Comparison of ENCODE assay signal across 1 cellular context in the genomic region with DNA sequence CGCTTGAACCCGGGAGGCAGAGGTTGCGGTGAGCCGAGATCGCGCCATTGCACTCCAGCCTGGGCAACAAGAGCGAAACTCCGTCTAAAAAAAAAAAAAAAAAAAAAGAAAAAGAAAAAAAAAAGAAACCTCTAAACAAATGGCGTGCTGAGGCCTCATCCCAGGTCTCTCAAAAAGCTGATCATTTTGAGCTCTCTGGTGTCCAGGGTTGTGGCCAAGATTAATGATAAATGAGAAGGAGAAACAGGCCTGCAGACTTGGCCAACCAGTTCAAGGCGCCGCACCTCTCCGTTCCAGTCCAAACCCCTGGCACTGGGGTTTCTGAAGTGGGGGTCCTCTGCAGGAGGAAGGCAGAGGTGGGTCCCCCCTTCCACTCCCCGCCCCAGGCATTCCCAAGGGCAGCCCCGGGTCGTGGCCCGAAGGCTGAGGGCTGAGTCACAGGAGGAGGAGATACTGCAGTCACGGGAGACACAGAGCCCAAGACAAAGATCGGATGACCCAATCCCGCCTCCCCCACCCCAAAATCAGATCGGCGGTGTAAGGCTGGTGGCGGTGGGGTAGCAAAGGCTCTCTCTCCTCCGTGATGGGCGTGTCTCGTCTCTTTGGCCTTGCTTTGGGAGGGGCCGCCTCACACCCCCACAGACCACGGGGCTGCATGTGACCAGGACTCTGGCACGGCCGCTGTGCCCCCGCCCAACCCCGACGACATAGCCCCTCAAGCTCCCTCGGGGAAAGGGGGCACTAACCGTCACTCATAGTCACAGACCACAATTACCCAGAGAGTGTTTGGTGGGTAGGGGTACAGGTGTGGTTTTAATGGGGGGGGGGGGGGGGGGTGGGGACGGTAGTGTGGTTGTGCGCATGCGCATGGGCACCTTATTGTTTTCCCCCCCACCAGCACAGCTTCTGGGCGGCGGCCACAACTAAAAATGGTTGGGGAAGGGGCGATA.
TF ChIP-seq lines count a peak whose summit lies in the region.

No MANE protein-coding gene starts in this region.

TF ChIP-seq in WTC11, 78 proteins besides CTCF, POLR2A, EP300 and RAD21 (continued from another document):
- TF ChIP-seq, protein P1, sequence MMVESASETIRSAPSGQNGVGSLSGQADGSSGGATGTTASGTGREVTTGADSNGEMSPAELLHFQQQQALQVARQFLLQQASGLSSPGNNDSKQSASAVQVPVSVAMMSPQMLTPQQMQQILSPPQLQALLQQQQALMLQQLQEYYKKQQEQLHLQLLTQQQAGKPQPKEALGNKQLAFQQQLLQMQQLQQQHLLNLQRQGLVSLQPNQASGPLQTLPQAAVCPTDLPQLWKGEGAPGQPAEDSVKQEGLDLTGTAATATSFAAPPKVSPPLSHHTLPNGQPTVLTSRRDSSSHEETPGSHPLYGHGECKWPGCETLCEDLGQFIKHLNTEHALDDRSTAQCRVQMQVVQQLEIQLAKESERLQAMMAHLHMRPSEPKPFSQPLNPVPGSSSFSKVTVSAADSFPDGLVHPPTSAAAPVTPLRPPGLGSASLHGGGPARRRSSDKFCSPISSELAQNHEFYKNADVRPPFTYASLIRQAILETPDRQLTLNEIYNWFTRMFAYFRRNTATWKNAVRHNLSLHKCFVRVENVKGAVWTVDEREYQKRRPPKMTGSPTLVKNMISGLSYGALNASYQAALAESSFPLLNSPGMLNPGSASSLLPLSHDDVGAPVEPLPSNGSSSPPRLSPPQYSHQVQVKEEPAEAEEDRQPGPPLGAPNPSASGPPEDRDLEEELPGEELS (CRISPR knock-in tag; IDR thresholded peaks at IDR 0.05): no peak
